Comparison of ENCODE assay signal across 8 cellular contexts in the genomic region with DNA sequence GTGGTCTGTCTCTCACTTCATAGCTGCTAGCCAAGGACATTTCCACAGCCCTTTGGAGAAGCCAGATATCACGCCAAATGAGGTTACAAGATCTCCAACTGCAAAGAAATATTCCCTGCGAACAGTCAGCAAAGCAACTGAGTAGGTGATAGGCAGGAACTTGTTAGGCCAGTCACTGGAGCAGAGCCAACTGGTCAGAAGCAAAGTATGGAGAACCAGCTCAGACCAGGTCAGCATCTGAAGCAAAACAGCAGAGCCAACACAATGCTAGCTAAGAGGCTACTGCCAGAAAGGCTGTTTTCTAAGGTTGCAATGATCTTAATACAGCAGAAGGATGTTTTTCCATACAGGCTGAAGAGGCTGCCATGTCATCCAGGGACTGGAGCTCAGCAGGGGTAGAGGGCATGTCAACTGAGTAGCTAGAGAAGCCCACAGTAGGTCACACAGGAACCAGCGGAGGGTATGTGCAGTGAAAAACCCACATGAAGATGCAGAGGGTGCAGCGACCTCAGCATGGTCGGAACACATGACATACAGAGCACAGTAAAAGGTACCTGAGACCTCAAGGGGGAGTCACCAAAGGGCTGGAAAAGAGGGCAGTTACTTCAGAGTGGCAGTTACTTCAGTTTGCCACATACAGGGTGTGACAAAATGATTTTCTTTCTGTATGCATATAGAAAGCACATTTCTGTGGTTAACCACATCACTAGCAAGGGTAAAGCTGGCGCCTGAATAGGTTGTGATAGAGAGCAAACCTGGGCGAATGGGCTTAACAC. TPM values are rescaled to one million over a fixed set of nuclear protein-coding genes. Genes with fewer than 3 reads are reported as not detected.
DNase-seq lines count a peak whose midpoint lies in the region; ATAC-seq and TF ChIP-seq lines count a peak whose summit lies in the region.

No MANE protein-coding gene starts in this region.

- DNase-seq in T follicular helper cell (ENCODE audit: low read depth) (peak; percentile 38), foreskin keratinocyte (no peak), superior temporal gyrus (ENCODE audit: extremely low spot score) (no peak), transverse colon (no peak), vagina (ENCODE audit: extremely low spot score in 2 of 2) (no peak)
- DNase-seq in activated effector memory CD4-positive, alpha-beta T cell treated with Interleukin-2 at 50 U/mL for 16 hours: peak; percentile 45
- DNase-seq in stimulated activated CD4-positive, alpha-beta T cell treated with anti-CD3 and anti-CD28 coated beads, Interleukin-2, amount 100 ng/mL, for 4 hours (ENCODE audit: low read depth): peak; percentile 50

- H3K27me3 ChIP-seq in foreskin keratinocyte (no peaks in the 10 kb centered on the region), transverse colon (no peaks in the 10 kb centered on the region), vagina (no peaks in the 10 kb centered on the region)

- H3K4me3 ChIP-seq in transverse colon: no peak overlapping the region
- no peak overlapping the region for H3K4me3 ChIP-seq in vagina

- ATAC-seq in GM18511 (IDR thresholded peaks at IDR 0.05; ENCODE audit: unreplicated experiment) (peak; percentile 64), foreskin keratinocyte (no peak)

- H3K36me3 ChIP-seq in transverse colon (peaks cover 0 to 5% (median 0%) of the 10 kb centered on the region in 4 donors), vagina (peaks cover 0 to 23% of the 10 kb centered on the region in 2 donors)

- TF ChIP-seq EP300 in transverse colon (IDR thresholded peaks at IDR 0.05; ENCODE audit: low read depth): no peak

- no peaks in the 10 kb centered on the region for H3K9me3 ChIP-seq in transverse colon
- H3K9me3 ChIP-seq in vagina: no peaks in the 10 kb centered on the region

- TF ChIP-seq POLR2A in transverse colon (IDR thresholded peaks at IDR 0.05) (no peak), vagina (IDR thresholded peaks at IDR 0.05) (no peak)

- TF ChIP-seq CTCF in foreskin keratinocyte (conservative IDR thresholded peaks at IDR 0.05) (no peak), transverse colon (IDR thresholded peaks at IDR 0.05) (no peak), vagina (IDR thresholded peaks at IDR 0.05) (no peak)

- H3K4me1 ChIP-seq in foreskin keratinocyte (no peaks in the 10 kb centered on the region), transverse colon (no peaks in the 10 kb centered on the region), vagina (no peaks in the 10 kb centered on the region)

- intact Hi-C loops in transverse colon (cut with DNase I; ENCODE audit: low total_unique reads) (no loop called here), vagina (cut with DNase I) (no loop called here)

- WGBS in transverse colon (ENCODE audit: low coverage in 1 of 2), 2 donors: 82 to 87% methylated on average over 2 to 7 of the region's 7 CpGs

- in situ Hi-C loops in transverse colon (cut with MboI; ENCODE audit: low pct_ligation_motif_present in 1 of 4, low pct_unique_long_range_greater_than_20kb in 1 of 4, low sequenced_read_pairs in 3 of 4): loop anchor here in 3 of 4 donors (10.0 to 25.0 kb wide), 3 partner anchors 76 to 173 kb away; partner anchors contain the start of genes SCD (in 3 of the 3) and PKD2L1 (in 2 of the 3)

- H3K27ac ChIP-seq in foreskin keratinocyte (no peak overlapping the region), transverse colon (no peak overlapping the region), vagina (no peak overlapping the region)

RNA-seq across cellular contexts. Expression of gene SEC31B, which starts 8.9 kb away (rescaled TPM):
- total RNA-seq in foreskin keratinocyte (1.4 and 1.5 TPM in 2 replicates), transverse colon (10 to 100 TPM; 14.1 to 32.8 (median 24.1) TPM), vagina (6.4 TPM)
- polyA plus RNA-seq in foreskin keratinocyte: 1.1 and 1.2 TPM in 2 replicates

RNA-seq across cellular contexts. Expression of gene NDUFB8, which starts 18.9 kb away (rescaled TPM):
- total RNA-seq in foreskin keratinocyte (235 and 253 TPM in 2 replicates), transverse colon (100 to 1,000 TPM in 3 of 4 donors, 10 to 100 TPM in 1; 70.3 to 265 (median 137) TPM), vagina (143 TPM)
- 371 and 385 TPM in 2 replicates for polyA plus RNA-seq in foreskin keratinocyte

RNA-seq across cellular contexts. Expression of gene HIF1AN, which starts 25.0 kb away (rescaled TPM):
- total RNA-seq in foreskin keratinocyte (12.8 and 15.5 TPM in 2 replicates), transverse colon (10 to 100 TPM; 12.8 to 47.2 (median 21.7) TPM), vagina (16.9 TPM)
- polyA plus RNA-seq in foreskin keratinocyte: 9.2 and 10.5 TPM in 2 replicates

RNA-seq across cellular contexts. Expression of gene WNT8B, which starts 47.9 kb away (rescaled TPM):
- total RNA-seq in foreskin keratinocyte: not detected in 2 replicates
- polyA plus RNA-seq in foreskin keratinocyte: not detected in 2 replicates
- not detected for total RNA-seq in transverse colon
- total RNA-seq in vagina: not detected

Comparison
In these comparisons a context has a peak if more than half of its experiments do, and no peak if none do; other contexts are left out.
1. DNase-seq: peak in T follicular helper cell (single experiment), activated effector memory CD4-positive, alpha-beta T cell treated with Interleukin-2 at 50 U/mL for 16 hours (single experiment) and stimulated activated CD4-positive, alpha-beta T cell treated with anti-CD3 and anti-CD28 coated beads, Interleukin-2, amount 100 ng/mL, for 4 hours (single experiment); none in foreskin keratinocyte (0 of 2), superior temporal gyrus (single experiment), transverse colon (single experiment) and vagina (0 of 2).